ENCODE assay signal across 8 cellular contexts in the genomic region with DNA sequence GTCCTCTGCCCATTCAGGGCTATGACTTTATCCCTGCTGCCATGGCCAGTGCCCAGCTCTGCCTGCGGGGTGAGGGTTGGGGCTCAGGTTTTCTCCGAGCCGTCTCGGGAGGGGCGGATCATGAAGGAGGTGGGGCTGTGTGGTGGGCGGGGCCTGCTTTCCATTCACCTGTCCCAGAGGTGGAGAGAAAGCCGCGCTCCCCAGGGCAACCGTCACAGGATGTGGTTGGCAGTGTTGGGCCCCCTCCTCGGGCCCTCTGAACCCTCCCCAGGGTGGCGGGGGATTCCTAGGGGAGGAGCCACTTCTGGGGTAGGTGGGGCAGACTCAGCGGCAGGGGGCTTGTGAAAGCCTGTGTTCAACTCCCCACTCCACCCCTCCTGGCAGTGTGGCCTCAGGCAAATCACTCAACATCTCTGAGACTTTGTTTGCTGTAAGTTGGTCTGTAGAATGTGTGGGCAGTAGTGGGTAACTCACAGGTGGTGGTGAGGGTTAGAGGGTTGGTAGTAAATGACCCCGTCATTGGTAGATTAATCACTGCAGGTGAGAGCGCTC. TPM values are rescaled to one million over a fixed set of nuclear protein-coding genes. Genes with fewer than 3 reads are reported as not detected.
DNase-seq lines count a peak whose midpoint lies in the region; ATAC-seq and FAIRE-seq lines count a peak whose summit lies in the region.

No MANE protein-coding gene starts in this region.

- no peak overlapping the region for H3K4me3 ChIP-seq in BLaER1 treated with 17β-estradiol and CSF1 and Interleukin-3, amounts not matched to agents 10 nM and 100 nM
- no peak overlapping the region for H3K4me3 ChIP-seq in trophoblast cell (ENCODE audit: low read depth, low read length)

- no peaks in the 10 kb centered on the region for H3K27me3 Mint-ChIP-seq in activated naive CD8-positive, alpha-beta T cell treated with anti-CD3 and anti-CD28 coated beads for 36 hours

- no peak overlapping the region for H4K91ac ChIP-seq in trophoblast cell (ENCODE audit: low read depth, low read length)

- H2AFZ ChIP-seq in trophoblast cell (ENCODE audit: insufficient read depth, low read length, poor library complexity): peak overlapping the region; percentile 35

- peaks cover 71% of the 10 kb centered on the region for H3K4me1 Mint-ChIP-seq in activated naive CD8-positive, alpha-beta T cell treated with anti-CD3 and anti-CD28 coated beads for 36 hours

- no peaks in the 10 kb centered on the region for H3K79me1 ChIP-seq in trophoblast cell (ENCODE audit: low read length)

- no peaks in the 10 kb centered on the region for H3K79me2 ChIP-seq in trophoblast cell (ENCODE audit: control insufficient read depth, insufficient read depth, low read length, poor library complexity)

- no peak overlapping the region for H3K4ac ChIP-seq in trophoblast cell (ENCODE audit: low read depth, low read length)

- DNase-seq in SW480 (ENCODE audit: low spot score) (peak; percentile 49), trophoblast cell (peak in 1 of 2 donors; percentile 18), GM19239 (ENCODE audit: insufficient read length, low spot score) (no peak), SKM-1 (lab: John Stamatoyannopoulos, UW; ENCODE audit: unreplicated experiment) (no peak)
- DNase-seq in activated naive CD8-positive, alpha-beta T cell treated with anti-CD3 and anti-CD28 coated beads for 36 hours: peak; percentile 82

- no peaks in the 10 kb centered on the region for H3K36me3 ChIP-seq in BLaER1 treated with 17β-estradiol and CSF1 and Interleukin-3, amounts not matched to agents 10 nM and 100 nM
- H3K36me3 ChIP-seq in trophoblast cell (ENCODE audit: control insufficient read depth in 1 of 2, insufficient read depth in 2 of 2, low read length in 2 of 2): no peaks in the 10 kb centered on the region

- H3K27ac ChIP-seq in BLaER1 treated with 17β-estradiol and CSF1 and Interleukin-3, amounts not matched to agents 10 nM and 100 nM: no peak overlapping the region
- no peak overlapping the region for H3K27ac ChIP-seq in trophoblast cell (ENCODE audit: low read depth, low read length)

- H3K18ac ChIP-seq in trophoblast cell (ENCODE audit: low read length): no peak overlapping the region

- no peak overlapping the region for H2BK12ac ChIP-seq in trophoblast cell (ENCODE audit: low read length)

- no peak overlapping the region for H3K9ac ChIP-seq in BLaER1 treated with 17β-estradiol and CSF1 and Interleukin-3, amounts not matched to agents 10 nM and 100 nM
- H3K9ac ChIP-seq in trophoblast cell (ENCODE audit: low read length): no peak overlapping the region

- peak overlapping the region; percentile 89 for H3K27ac Mint-ChIP-seq in activated naive CD8-positive, alpha-beta T cell treated with anti-CD3 and anti-CD28 coated beads for 36 hours

- peaks cover 5% of the 10 kb centered on the region for H3K9me3 Mint-ChIP-seq in activated naive CD8-positive, alpha-beta T cell treated with anti-CD3 and anti-CD28 coated beads for 36 hours

- H3K9me3 ChIP-seq in BLaER1 treated with 17β-estradiol and CSF1 and Interleukin-3, amounts not matched to agents 10 nM and 100 nM (replicated peaks in 1 of 11): no peaks in the 10 kb centered on the region
- H3K9me3 ChIP-seq in trophoblast cell (ENCODE audit: insufficient read depth, low read depth, low read length): peaks cover 3% of the 10 kb centered on the region

- H3K4me1 ChIP-seq in BLaER1 treated with 17β-estradiol and CSF1 and Interleukin-3, amounts not matched to agents 10 nM and 100 nM: peaks cover 38 to 74% (median 62%) of the 10 kb centered on the region in 10 experiments
- peaks cover 0 to 6% of the 10 kb centered on the region in 2 experiments for H3K4me1 ChIP-seq in trophoblast cell (ENCODE audit: control insufficient read depth in 1 of 2, insufficient read depth in 2 of 2, low read length in 2 of 2)

- H2BK5ac ChIP-seq in trophoblast cell (ENCODE audit: low read depth, low read length, poor library complexity): no peak overlapping the region

- H4K12ac ChIP-seq in trophoblast cell (ENCODE audit: low read depth, low read length): no peak overlapping the region

- ATAC-seq in GM21786 (IDR thresholded peaks at IDR 0.05; ENCODE audit: unreplicated experiment): no peak
- no peak for ATAC-seq in GM18519 (IDR thresholded peaks at IDR 0.05; ENCODE audit: low FRiP score, unreplicated experiment)

- H3K14ac ChIP-seq in trophoblast cell (ENCODE audit: low read length): no peak overlapping the region

- no peak overlapping the region for H4K8ac ChIP-seq in trophoblast cell (ENCODE audit: low read depth, low read length)

- WGBS in trophoblast cell (ENCODE audit: extremely low coverage, insufficient coverage, insufficient read length): no CpG with 5 or more reads among the region's 14 CpGs

- H4K20me1 ChIP-seq in BLaER1 treated with 17β-estradiol and CSF1 and Interleukin-3, amounts not matched to agents 10 nM and 100 nM: peaks cover 0 to 8% (median 0%) of the 10 kb centered on the region in 11 experiments; a peak in 3 of 22 replicates

- no peak overlapping the region for H3K23ac ChIP-seq in trophoblast cell (ENCODE audit: low read length)

- H3K27me3 ChIP-seq in BLaER1 treated with 17β-estradiol and CSF1 and Interleukin-3, amounts not matched to agents 10 nM and 100 nM: peaks cover 0 to 14% (median 0%) of the 10 kb centered on the region in 11 experiments; a peak in 2 of 22 replicates
- no peaks in the 10 kb centered on the region for H3K27me3 ChIP-seq in trophoblast cell (ENCODE audit: insufficient read depth, low read length)

- FAIRE-seq in GM19239 (lab: Jason Lieb, UNC): no peak

- H2BK120ac ChIP-seq in trophoblast cell (ENCODE audit: insufficient read depth, low read length, poor library complexity): no peak overlapping the region

- no peak overlapping the region for H2AK5ac ChIP-seq in trophoblast cell (ENCODE audit: low read length)

- peak overlapping the region; percentile 63 for H3K4me3 Mint-ChIP-seq in activated naive CD8-positive, alpha-beta T cell treated with anti-CD3 and anti-CD28 coated beads for 36 hours

- H3K4me2 ChIP-seq in BLaER1 treated with 17β-estradiol and CSF1 and Interleukin-3, amounts not matched to agents 10 nM and 100 nM: peak overlapping the region; percentile 40 to 82 (median 72)
- H3K4me2 ChIP-seq in trophoblast cell (ENCODE audit: low read length): peak overlapping the region; percentile 61

- peaks cover 49% of the 10 kb centered on the region for H3K36me3 Mint-ChIP-seq in activated naive CD8-positive, alpha-beta T cell treated with anti-CD3 and anti-CD28 coated beads for 36 hours

RNA-seq across cellular contexts. Expression of a gene that starts 50.3 kb away (rescaled TPM):
- 100 to 1,000 TPM; 167 to 169 TPM for total RNA-seq in activated naive CD8-positive, alpha-beta T cell treated with anti-CD3 and anti-CD28 coated beads for 36 hours
- polyA plus RNA-seq in trophoblast cell (2013): 0.08 and 0.19 TPM in 2 replicates

Comparison
In these comparisons a context has a peak if more than half of its experiments do, and no peak if none do; other contexts are left out.
1. DNase-seq: peak in SW480 (single experiment) and activated naive CD8-positive, alpha-beta T cell treated with anti-CD3 and anti-CD28 coated beads for 36 hours (single experiment); none in GM19239 (single experiment) and SKM-1 (single experiment).